In genomic region chr12:14201291-14201690, GRCh38 we compare ENCODE assay signal across 22 cellular contexts.
DNase-seq lines count a peak whose midpoint lies in the region; ATAC-seq, FAIRE-seq and TF ChIP-seq lines count a peak whose summit lies in the region.
"Had no signal": no experiment of that assay in that cellular context is flagged by ENCODE, and none has a peak within 500 bp of the region (broad histone marks: within the 10 kb centered on the region; RNA-seq: fewer than 3 reads in every experiment).

No MANE protein-coding gene starts in this region.

- H3K4me3 ChIP-seq in A549 (no peak overlapping the region), K562 (no peak overlapping the region), kidney (ENCODE audit: low read length in 2 of 2) (no peak overlapping the region)
- H3K4me3 ChIP-seq: GM23338, HAP-1 had no signal

- H3K27me3 ChIP-seq in K562 (ENCODE audit: control insufficient read depth in 2 of 2, insufficient read depth in 2 of 2, low read length in 2 of 2), result no peaks in the 10 kb centered on the region

- no peak for TF ChIP-seq EP300 in A549 (IDR thresholded peaks at IDR 0.05)
- no peak for TF ChIP-seq EP300 in K562 (IDR thresholded peaks at IDR 0.05; ENCODE audit: low read length)

- BruUV-seq in K562 (replicated peaks; lab: Mats Ljungman, UMichigan), result no TSS peak

- intact Hi-C loops in K562 (cut with micrococcal nuclease) (no loop called here), kidney (cut with DNase I) (no loop called here)

- TF ChIP-seq POLR2A in A549 (IDR thresholded peaks at IDR 0.05; ENCODE audit: low read length), result no peak
- no peak for TF ChIP-seq POLR2A in K562 (conservative IDR thresholded peaks at IDR 0.05)

- TF ChIP-seq CTCF in A549 (IDR thresholded peaks at IDR 0.05) (no peak), K562 (IDR thresholded peaks at IDR 0.05 in 2 of 3, conservative IDR thresholded peaks at IDR 0.05 in 1 of 3; ENCODE audit: insufficient read depth in 2 of 3, low read depth in 1 of 3, low read length in 3 of 3) (no peak), kidney (IDR thresholded peaks at IDR 0.05; ENCODE audit: borderline replicate concordance, extremely low read depth, insufficient read depth) (no peak)

- TF ChIP-seq RAD21 in A549 (conservative IDR thresholded peaks at IDR 0.05 in 1 of 2, IDR thresholded peaks at IDR 0.05 in 1 of 2), result no peak
- no peak for TF ChIP-seq RAD21 in K562 (CRISPR knock-in tag; conservative IDR thresholded peaks at IDR 0.05 in 1 of 2, IDR thresholded peaks at IDR 0.05 in 1 of 2)

- DNase-seq in DMS 273 treated with DMSO at 0.1 percent for 48 hours (lab: John Stamatoyannopoulos, UW), result peak; percentile 5
- DNase-seq in DMS 273 (lab: John Stamatoyannopoulos, UW; ENCODE audit: unreplicated experiment), result no peak
- DNase-seq in A549 (ENCODE audit: low read depth in 1 of 2, low spot score in 1 of 2), result no peak
- no peak for DNase-seq in K562 (ENCODE audit: extremely low read depth in 1 of 4, low spot score in 3 of 4)
- no peak for DNase-seq in urothelium cell line (ENCODE audit: low spot score)
- no peak for DNase-seq in kidney
- DNase-seq: ACHN; C1 segment of cervical spinal cord; Calu3; CD4-positive, alpha-beta memory T cell; COR-L47; DMS53; DMS79 treated with DMSO at 0.1 percent for 48 hours; GF-D8; HFFc6 had no signal

- H3K9ac ChIP-seq in K562 (ENCODE audit: insufficient read depth in 1 of 2, low read depth in 2 of 2, low read length in 2 of 2), result no peak overlapping the region
- no peak overlapping the region for H3K9ac ChIP-seq in kidney (ENCODE audit: low read length in 2 of 2)

- H3K4me1 ChIP-seq in A549 (no peaks in the 10 kb centered on the region), K562 (replicated peaks in 1 of 2; ENCODE audit: control insufficient read depth in 2 of 2, insufficient read depth in 2 of 2, low read length in 2 of 2) (no peaks in the 10 kb centered on the region; a peak in 1 of 5 replicates), kidney (ENCODE audit: control insufficient read depth in 1 of 2, insufficient read depth in 1 of 2, low read depth in 1 of 2, low read length in 2 of 2) (no peaks in the 10 kb centered on the region)
- H3K4me1 ChIP-seq: HAP-1 had no signal

- no peak for FAIRE-seq in A549 (lab: Jason Lieb, UNC)
- no peak for FAIRE-seq in K562 (lab: Jason Lieb, UNC)
- peak; percentile 40 for FAIRE-seq in urothelium cell line (lab: Jason Lieb, UNC)
- FAIRE-seq in kidney (lab: Jason Lieb, UNC), result no peak
- FAIRE-seq: GM12891, GM18507, H54 had no signal

- no peaks in the 10 kb centered on the region for H3K9me1 ChIP-seq in K562 (ENCODE audit: control insufficient read depth, insufficient read depth, low read length)

- no peak for ATAC-seq in A549
- no peak for ATAC-seq in K562
- ATAC-seq in HG03378 (IDR thresholded peaks at IDR 0.05; ENCODE audit: unreplicated experiment), result no peak
- ATAC-seq: GM23338 had no signal

- H3K4me2 ChIP-seq in A549, result no peak overlapping the region
- no peak overlapping the region for H3K4me2 ChIP-seq in K562 (ENCODE audit: insufficient read depth, low read length)
- H3K4me2 ChIP-seq: GM23338 had no signal

- no peak overlapping the region for H2AFZ ChIP-seq in K562 (ENCODE audit: low read depth, low read length)
- H2AFZ ChIP-seq: GM23338 had no signal

- H3K36me3 ChIP-seq in K562 (ENCODE audit: control insufficient read depth, insufficient read depth, low read length) (no peaks in the 10 kb centered on the region), kidney (ENCODE audit: control insufficient read depth in 1 of 2, insufficient read depth in 2 of 2, low read length in 2 of 2) (no peaks in the 10 kb centered on the region)
- H3K36me3 ChIP-seq: HAP-1 had no signal

- H3K9me3 ChIP-seq in A549, result no peaks in the 10 kb centered on the region
- no peaks in the 10 kb centered on the region for H3K9me3 ChIP-seq in K562 (replicated peaks; ENCODE audit: control insufficient read depth, insufficient read depth, low read depth, low read length)
- no peaks in the 10 kb centered on the region for H3K9me3 ChIP-seq in kidney (ENCODE audit: control insufficient read depth in 1 of 2, low read length in 2 of 2)
- H3K9me3 ChIP-seq: HAP-1 had no signal

- POLR2A ChIA-PET in A549 (lab: Yijun Ruan, JAX), result no interaction called here
- POLR2A ChIA-PET in K562 (lab: Yijun Ruan, JAX), result no interaction called here

- CTCF ChIA-PET in A549 (lab: Yijun Ruan, JAX), result no interaction called here
- CTCF ChIA-PET in K562 (lab: Yijun Ruan, JAX; ENCODE audit: low intra/inter-chr PET ratio), result no interaction called here

- 88% methylated on average over 1 of the region's 1 CpG for WGBS in A549 (ENCODE audit: missing lambda C conversion rate)
- 40% methylated on average over 1 of the region's 1 CpG for WGBS in K562 (ENCODE audit: insufficient coverage, low coverage, missing lambda C conversion rate)

- no peaks in the 10 kb centered on the region for H3K79me2 ChIP-seq in K562 (ENCODE audit: control insufficient read depth, insufficient read depth, low read length)

- in situ Hi-C loops in K562 (cut with MboI), result loop anchor here (25.0 kb wide), 1 partner anchor 761 kb away; the partner anchor contains the start of genes ARHGDIB and PDE6H

- H3K27ac ChIP-seq in A549, result no peak overlapping the region
- no peak overlapping the region for H3K27ac ChIP-seq in K562 (ENCODE audit: extremely low read depth, low read depth, low read length)
- no peak overlapping the region for H3K27ac ChIP-seq in kidney (ENCODE audit: low read depth in 2 of 2, low read length in 2 of 2)
- H3K27ac ChIP-seq: 22Rv1 had no signal

- H4K20me1 ChIP-seq in K562 (replicated peaks; ENCODE audit: control insufficient read depth, insufficient read depth, low read length), result no peaks in the 10 kb centered on the region

TF ChIP-seq in A549, 52 proteins besides CTCF, POLR2A, EP300 and RAD21:
- no peak for TF ChIP-seq GATA3 (IDR thresholded peaks at IDR 0.05; ENCODE audit: borderline replicate concordance)
- peak; percentile 91 for TF ChIP-seq MAFK (IDR thresholded peaks at IDR 0.05; ENCODE audit: partially characterized antibody)
- no peak for TF ChIP-seq PHF8 (IDR thresholded peaks at IDR 0.05; ENCODE audit: borderline replicate concordance, low read depth)

TF ChIP-seq in K562, 482 proteins besides CTCF, POLR2A, EP300 and RAD21:
- TF ChIP-seq TFE3 (CRISPR knock-in tag; IDR thresholded peaks at IDR 0.05) (no peak), C11orf30 (IDR thresholded peaks at IDR 0.05; ENCODE audit: low read depth) (peak; percentile 51; the same call in 1 of the 2 replicates), ZFPM2 (CRISPR knock-in tag; IDR thresholded peaks at IDR 0.05) (no peak), MAFG (tag; conservative IDR thresholded peaks at IDR 0.05) (0 out of 2 replicates have a peak, but pooled peaks have one; percentile 38), TEAD2 (tag; IDR thresholded peaks at IDR 0.05) (no peak), NFIC (IDR thresholded peaks at IDR 0.05) (no peak), HNRNPUL1 (IDR thresholded peaks at IDR 0.05; ENCODE audit: low read length) (no peak), NFRKB (IDR thresholded peaks at IDR 0.05; ENCODE audit: low read depth) (no peak), ZNF316 (IDR thresholded peaks at IDR 0.05) (peak; percentile 71), ZBTB5 (IDR thresholded peaks at IDR 0.05) (no peak), TOE1 (IDR thresholded peaks at IDR 0.05; ENCODE audit: borderline replicate concordance) (no peak), TOE1 (CRISPR knock-in tag; IDR thresholded peaks at IDR 0.05; ENCODE audit: borderline replicate concordance, low read depth) (no peak), FOS (IDR thresholded peaks at IDR 0.05; ENCODE audit: extremely low read depth, insufficient read length) (no peak), MAFF (IDR thresholded peaks at IDR 0.05; ENCODE audit: low read length) (peak; percentile 58; the same call in 1 of the 2 replicates), MAFK (IDR thresholded peaks at IDR 0.05; ENCODE audit: low read length) (peak; percentile 52; the same call in 1 of the 2 replicates), COPS2 (conservative IDR thresholded peaks at IDR 0.05) (no peak)
